13 cellular contexts compared by ENCODE assay signal in the genomic region with DNA sequence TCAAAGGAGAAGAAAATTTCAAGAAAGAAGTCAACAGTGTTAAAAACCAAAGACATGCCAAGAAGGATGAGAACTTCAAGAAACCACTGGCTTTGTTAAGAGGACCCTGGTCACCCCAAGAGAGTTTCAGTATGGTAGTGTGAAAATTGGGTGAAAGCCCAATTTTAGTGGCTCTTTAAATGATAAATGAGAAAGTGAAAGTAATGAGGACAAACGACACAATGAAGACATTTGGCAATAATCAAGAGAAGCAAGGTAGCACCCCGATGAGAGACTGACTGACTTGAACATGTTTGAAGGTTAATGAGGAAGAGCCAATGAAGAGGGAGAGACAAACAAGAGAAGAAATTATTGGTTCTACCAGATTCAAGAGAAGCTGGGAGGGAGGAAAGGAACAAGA. TPM values are rescaled to one million over a fixed set of nuclear protein-coding genes. Genes with fewer than 3 reads are reported as not detected.
DNase-seq lines count a peak whose midpoint lies in the region; ATAC-seq, FAIRE-seq and TF ChIP-seq lines count a peak whose summit lies in the region.
"Had no signal": no experiment of that assay in that cellular context is flagged by ENCODE, and none has a peak within 500 bp of the region (broad histone marks: within the 10 kb centered on the region; RNA-seq: fewer than 3 reads in every experiment).

No MANE protein-coding gene starts in this region.

- intact Hi-C loops in GM12878 (cut with micrococcal nuclease; ENCODE audit: unreplicated experiment) (loop anchor here (2.0 to 5.0 kb wide), 4 partner anchors 318 to 530 kb away; no protein-coding TSS in a partner anchor), upper lobe of right lung (cut with DNase I) (loop anchor here (10.0 kb wide), 1 partner anchor 300 kb away; no protein-coding TSS in a partner anchor)

- H4K20me1 ChIP-seq in GM12878 (ENCODE audit: control insufficient read depth, insufficient read depth), result no peaks in the 10 kb centered on the region

- 0% methylated on average over 2 of the region's 2 CpGs for WGBS in GM12878 (ENCODE audit: insufficient coverage, insufficient replicate concordance, low lambda C conversion rate, missing lambda C conversion rate)

- TF ChIP-seq CTCF in GM12878 (IDR thresholded peaks at IDR 0.05 in 2 of 3, conservative IDR thresholded peaks at IDR 0.05 in 1 of 3; ENCODE audit: control insufficient read depth in 2 of 3, extremely low read depth in 1 of 3, insufficient read depth in 1 of 3, low read depth in 3 of 3, low read length in 3 of 3), result no peak
- no peak for TF ChIP-seq CTCF in upper lobe of right lung (IDR thresholded peaks at IDR 0.05)

- no peak overlapping the region for H3K9ac ChIP-seq in GM12878 (ENCODE audit: control insufficient read depth, insufficient read depth, low read length)

- BruUV-seq in GM12878 (replicated peaks; lab: Mats Ljungman, UMichigan), result no TSS peak

- H3K79me2 ChIP-seq in GM12878 (ENCODE audit: control insufficient read depth, insufficient read depth, low read length), result no peaks in the 10 kb centered on the region

- peaks cover 0 to 2% of the 10 kb centered on the region in 2 donors for H3K9me3 Mint-ChIP-seq in stimulated activated naive CD8-positive, alpha-beta T cell treated with anti-CD3 and anti-CD28 coated beads, Interleukin-15, amount 100 ng/mL, for 72 hours

- H3K4me1 ChIP-seq in GM12878 (ENCODE audit: control insufficient read depth, insufficient read depth, low read length) (peaks cover 5% of the 10 kb centered on the region), upper lobe of right lung (peaks cover 6% of the 10 kb centered on the region)

- no peak for FAIRE-seq in GM12878 (lab: Jason Lieb, UNC)

- no peaks in the 10 kb centered on the region for H3K27me3 Mint-ChIP-seq in stimulated activated naive CD8-positive, alpha-beta T cell treated with anti-CD3 and anti-CD28 coated beads, Interleukin-15, amount 100 ng/mL, for 72 hours

- H3K4me1 Mint-ChIP-seq in stimulated activated naive CD8-positive, alpha-beta T cell treated with anti-CD3 and anti-CD28 coated beads, Interleukin-15, amount 100 ng/mL, for 72 hours, result no peaks in the 10 kb centered on the region

- POLR2A ChIA-PET in GM12878 (lab: Charles Lee), result no interaction called here

- no peaks in the 10 kb centered on the region for H3K27me3 ChIP-seq in GM12878 (replicated peaks in 1 of 2; ENCODE audit: control insufficient read depth in 2 of 2, insufficient read depth in 2 of 2, low read length in 1 of 2)
- no peaks in the 10 kb centered on the region for H3K27me3 ChIP-seq in upper lobe of right lung
- H3K27me3 ChIP-seq: testis had no signal

- no peak for DNase-seq in stimulated activated naive CD8-positive, alpha-beta T cell treated with anti-CD3 and anti-CD28 coated beads, Interleukin-15, amount 100 ng/mL, for 72 hours
- DNase-seq in stimulated activated naive CD8-positive, alpha-beta T cell treated with anti-CD3 and anti-CD28 coated beads, Interleukin-15, Interleukin-2, amounts not matched to agents 100 U/mL and 50 U/mL, for 24 hours, result no peak
- DNase-seq in GM12878 (ENCODE audit: low read depth, low spot score) (peak; percentile 12), upper lobe of right lung (no peak), GF-D8 (lab: John Stamatoyannopoulos, UW) (no peak), NCI-H446 (lab: John Stamatoyannopoulos, UW) (no peak), hypothalamus (lab: John Stamatoyannopoulos, UW) (no peak)
- DNase-seq: activated CD8-positive, alpha-beta memory T cell treated with anti-CD3 and anti-CD28 coated beads for 24 hours; anterior cingulate cortex; GOT3; nucleus accumbens; testis had no signal

- SMC1A ChIA-PET in GM12878 (lab: Charles Lee; ENCODE audit: uncharacterized antibody, unreplicated experiment), result interaction anchor here (0.9 to 2.9 kb wide), 9 partner anchors 45 to 526 kb away, joined by 3 to 18 read pairs (median 4); a partner anchor contains a TSS

- no peak overlapping the region for H3K4me3 ChIP-seq in GM12878
- H3K4me3 ChIP-seq in upper lobe of right lung, result no peak overlapping the region
- H3K4me3 ChIP-seq: testis had no signal

- no peak for TF ChIP-seq RAD21 in GM12878 (IDR thresholded peaks at IDR 0.05; ENCODE audit: insufficient read depth, low read depth, low read length)

- H3K27ac Mint-ChIP-seq in stimulated activated naive CD8-positive, alpha-beta T cell treated with anti-CD3 and anti-CD28 coated beads, Interleukin-15, amount 100 ng/mL, for 72 hours, result no peak overlapping the region

- CTCF ChIA-PET in GM12878 (lab: Yijun Ruan, JAX), result interaction anchor here (0.6 to 5.9 kb wide), 12 partner anchors 37 to 529 kb away, joined by 3 to 33 read pairs (median 4); a partner anchor contains a TSS

- TF ChIP-seq POLR2A in GM12878 (IDR thresholded peaks at IDR 0.05; ENCODE audit: low read depth, low read length), result no peak

- no peak overlapping the region for H3K4me3 Mint-ChIP-seq in stimulated activated naive CD8-positive, alpha-beta T cell treated with anti-CD3 and anti-CD28 coated beads, Interleukin-15, amount 100 ng/mL, for 72 hours

- no peak for TF ChIP-seq EP300 in GM12878 (IDR thresholded peaks at IDR 0.05; ENCODE audit: borderline replicate concordance in 1 of 2, control insufficient read depth in 1 of 2, low read depth in 2 of 2, low read length in 2 of 2)

- RAD21 ChIA-PET in GM12878 (lab: Charles Lee; ENCODE audit: unreplicated experiment), result interaction anchor here (1.0 to 3.7 kb wide), 5 partner anchors 190 to 513 kb away, joined by 3 to 24 read pairs (median 4); a partner anchor contains a TSS

- peak overlapping the region; percentile 70 for H2AFZ ChIP-seq in GM12878 (ENCODE audit: control insufficient read depth, low read depth, low read length)

- in situ Hi-C loops in GM12878 (cut with MboI), result loop anchor here (5.0 to 10.0 kb wide), 3 partner anchors 192 to 510 kb away; no protein-coding TSS in a partner anchor

- H3K4me2 ChIP-seq in GM12878 (ENCODE audit: control insufficient read depth, insufficient read depth), result peak overlapping the region; percentile 1; the same call in 1 of the 2 replicates

- H3K9me3 ChIP-seq in GM12878 (replicated peaks; ENCODE audit: control insufficient read depth, insufficient read depth, low read length) (no peaks in the 10 kb centered on the region), upper lobe of right lung (peaks cover under 1% of the 10 kb centered on the region)
- H3K9me3 ChIP-seq: testis had no signal

- H3K36me3 ChIP-seq in GM12878 (ENCODE audit: control insufficient read depth in 2 of 2, insufficient read depth in 2 of 2, low read length in 1 of 2), result no peaks in the 10 kb centered on the region
- no peaks in the 10 kb centered on the region for H3K36me3 ChIP-seq in upper lobe of right lung

- peak; percentile 44 for ATAC-seq in stimulated activated naive CD8-positive, alpha-beta T cell treated with anti-CD3 and anti-CD28 coated beads, Interleukin-15, amount 100 ng/mL, for 72 hours
- ATAC-seq in stimulated activated naive CD8-positive, alpha-beta T cell treated with anti-CD3 and anti-CD28 coated beads, Interleukin-15, Interleukin-2, amounts not matched to agents 100 U/mL and 50 U/mL, for 24 hours, result no peak
- ATAC-seq in HG03378 (IDR thresholded peaks at IDR 0.05; ENCODE audit: unreplicated experiment) (peak; percentile 39), GM12878 (peak; percentile 68), upper lobe of right lung (no peak)

- H3K27ac ChIP-seq in GM12878 (ENCODE audit: control insufficient read depth, insufficient read depth) (no peak overlapping the region), upper lobe of right lung (peak overlapping the region; percentile 74)

TF ChIP-seq in GM12878, 131 proteins besides CTCF, POLR2A, EP300 and RAD21 (continues in another document):
- TF ChIP-seq RUNX3 (IDR thresholded peaks at IDR 0.05; ENCODE audit: low read length), result peak; percentile 20; the same call in 1 of the 2 replicates
- TF ChIP-seq EZH2 (IDR thresholded peaks at IDR 0.05; ENCODE audit: borderline replicate concordance, control insufficient read depth, low read depth, low read length), result no peak
- no peak for TF ChIP-seq IRF4 (IDR thresholded peaks at IDR 0.05; ENCODE audit: low read depth, low read length)

RNA-seq across cellular contexts. Expression of a gene that starts 36.9 kb away (rescaled TPM):
- not detected in 2 replicates for total RNA-seq in GM12878 (2013; cell fraction: nucleolus; rRNA removed)
- total RNA-seq in GM12878 (2014; rRNA removed), result not detected in 2 replicates
- total RNA-seq in GM12878 (2014; rRNA removed; fragmentation: Illumina TruSeq; extraction: Trizol), result not detected in 2 replicates
- not detected in 2 replicates for total RNA-seq in GM12878 (2021)
- polyA plus RNA-seq in GM12878 (2011; ENCODE audit: low read depth), result not detected
- polyA plus RNA-seq in GM12878 (2011; rRNA removed), result not detected in 2 replicates
- not detected in 2 replicates for polyA plus RNA-seq in GM12878 (2011; cell fraction: cytosol; rRNA removed)
- not detected in 2 replicates for polyA plus RNA-seq in GM12878 (2011; cell fraction: nucleus; rRNA removed)
- not detected in 2 replicates for polyA plus RNA-seq in GM12878 (2012)
- not detected in 2 replicates for polyA plus RNA-seq in GM12878 (2014; fragmentation: Illumina TruSeq; extraction: Trizol)
- not detected for polyA plus RNA-seq in GM12878 (2014; fragmentation: Nextera tagmentation; extraction: Ambion mirVana)
- not detected in 2 replicates for polyA plus RNA-seq in GM12878 (2014; rRNA removed)
- not detected for polyA plus RNA-seq in GM12878 (2016; fragmentation: Nextera tagmentation; extraction: Ambion mirVana)
- not detected in 2 replicates for polyA minus RNA-seq in GM12878 (2011; rRNA and poly(A)+ RNA removed)
- polyA minus RNA-seq in GM12878 (2011; cell fraction: cytosol; rRNA and poly(A)+ RNA removed), result not detected in 2 replicates
- polyA minus RNA-seq in GM12878 (2011; cell fraction: nucleus; rRNA and poly(A)+ RNA removed), result not detected in 2 replicates
- 21.7 TPM for total RNA-seq in upper lobe of right lung

RNA-seq across cellular contexts. Expression of a gene that starts 43.9 kb away (rescaled TPM):
- total RNA-seq in GM12878 (2013; cell fraction: nucleolus; rRNA removed), result 18.0 and 19.0 TPM in 2 replicates
- total RNA-seq in GM12878 (2014; rRNA removed) (59.8 and 60.1 TPM in 2 replicates), GM12878 (2014; rRNA removed; fragmentation: Illumina TruSeq; extraction: Trizol) (72.2 and 78.9 TPM in 2 replicates), GM12878 (2021) (36.6 and 37.0 TPM in 2 replicates), upper lobe of right lung (30.1 TPM)
- polyA plus RNA-seq in GM12878 (2011; ENCODE audit: low read depth), result 20.1 TPM
- polyA plus RNA-seq in GM12878 (2011; rRNA removed) (48.4 and 66.7 TPM in 2 replicates), GM12878 (2014; fragmentation: Illumina TruSeq; extraction: Trizol) (97.5 and 98.3 TPM in 2 replicates), GM12878 (2014; fragmentation: Nextera tagmentation; extraction: Ambion mirVana) (10 to 100 TPM; 45.0 to 45.5 TPM), GM12878 (2014; rRNA removed) (61.8 and 72.8 TPM in 2 replicates), GM12878 (2016; fragmentation: Nextera tagmentation; extraction: Ambion mirVana) (10 to 100 TPM; 54.6 to 57.7 TPM)
- polyA plus RNA-seq in GM12878 (2011; cell fraction: cytosol; rRNA removed), result 19.2 and 20.2 TPM in 2 replicates
- polyA plus RNA-seq in GM12878 (2011; cell fraction: nucleus; rRNA removed), result 14.7 and 18.0 TPM in 2 replicates
- polyA plus RNA-seq in GM12878 (2012), result 25.4 and 29.4 TPM in 2 replicates
- polyA minus RNA-seq in GM12878 (2011; rRNA and poly(A)+ RNA removed), result 8.2 and 11.8 TPM in 2 replicates
- polyA minus RNA-seq in GM12878 (2011; cell fraction: cytosol; rRNA and poly(A)+ RNA removed), result 4.8 and 7.4 TPM in 2 replicates
- polyA minus RNA-seq in GM12878 (2011; cell fraction: nucleus; rRNA and poly(A)+ RNA removed), result 5.1 and 7.6 TPM in 2 replicates

Comparison
In these comparisons a context has a peak if more than half of its experiments do, and no peak if none do; other contexts are left out.
1. ATAC-seq: peak in stimulated activated naive CD8-positive, alpha-beta T cell treated with anti-CD3 and anti-CD28 coated beads, Interleukin-15, amount 100 ng/mL, for 72 hours (single experiment), HG03378 (single experiment) and GM12878 (single experiment); none in stimulated activated naive CD8-positive, alpha-beta T cell treated with anti-CD3 and anti-CD28 coated beads, Interleukin-15, Interleukin-2, amounts not matched to agents 100 U/mL and 50 U/mL, for 24 hours (single experiment) and upper lobe of right lung (single experiment).
2. RNA of a gene that starts 36.9 kb away (total RNA-seq): 21.7 TPM in upper lobe of right lung (single experiment); not detected in GM12878; every median in the first group is over 10 times any median in the second.